In the genomic region with DNA sequence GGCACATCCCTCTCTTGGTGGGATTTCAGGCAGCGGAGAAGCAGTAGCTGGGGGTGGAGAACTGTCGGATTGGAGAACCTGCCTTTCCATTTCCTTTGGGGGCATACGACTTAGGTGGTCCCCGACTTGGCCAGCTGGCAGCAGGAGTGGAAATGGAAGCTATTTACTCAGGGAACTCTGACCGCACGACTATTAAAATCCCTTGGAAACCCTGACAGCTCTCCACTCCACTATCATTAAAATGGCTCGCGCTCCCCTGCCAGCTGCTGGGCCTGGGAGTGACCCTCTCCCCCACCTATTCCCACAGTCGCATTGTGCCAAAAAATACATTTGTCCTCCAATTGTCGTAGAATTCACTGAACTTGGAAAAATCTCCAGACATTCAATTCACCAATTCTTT, we compare ENCODE assay signal across 1 cellular context.
TF ChIP-seq lines count a peak whose summit lies in the region.

No MANE protein-coding gene starts in this region.

TF ChIP-seq in IMR-90, 13 proteins besides CTCF, POLR2A, EP300 and RAD21:
- TF ChIP-seq, protein P1, sequence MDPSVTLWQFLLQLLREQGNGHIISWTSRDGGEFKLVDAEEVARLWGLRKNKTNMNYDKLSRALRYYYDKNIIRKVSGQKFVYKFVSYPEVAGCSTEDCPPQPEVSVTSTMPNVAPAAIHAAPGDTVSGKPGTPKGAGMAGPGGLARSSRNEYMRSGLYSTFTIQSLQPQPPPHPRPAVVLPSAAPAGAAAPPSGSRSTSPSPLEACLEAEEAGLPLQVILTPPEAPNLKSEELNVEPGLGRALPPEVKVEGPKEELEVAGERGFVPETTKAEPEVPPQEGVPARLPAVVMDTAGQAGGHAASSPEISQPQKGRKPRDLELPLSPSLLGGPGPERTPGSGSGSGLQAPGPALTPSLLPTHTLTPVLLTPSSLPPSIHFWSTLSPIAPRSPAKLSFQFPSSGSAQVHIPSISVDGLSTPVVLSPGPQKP (IDR thresholded peaks at IDR 0.05; ENCODE audit: borderline replicate concordance, low read depth, low read length), result no peak
- TF ChIP-seq NFE2L2 (IDR thresholded peaks at IDR 0.05; ENCODE audit: low read depth, low read length), result no peak
- TF ChIP-seq MAFK (IDR thresholded peaks at IDR 0.05; ENCODE audit: low read depth, low read length), result no peak
- TF ChIP-seq BHLHE40 (IDR thresholded peaks at IDR 0.05; ENCODE audit: low read depth, low read length), result no peak
- TF ChIP-seq SMC3 (IDR thresholded peaks at IDR 0.05; ENCODE audit: low read depth, low read length), result no peak
- no peak for TF ChIP-seq RCOR1 (IDR thresholded peaks at IDR 0.05; ENCODE audit: insufficient replicate concordance, low read length)
- TF ChIP-seq, protein P2, sequence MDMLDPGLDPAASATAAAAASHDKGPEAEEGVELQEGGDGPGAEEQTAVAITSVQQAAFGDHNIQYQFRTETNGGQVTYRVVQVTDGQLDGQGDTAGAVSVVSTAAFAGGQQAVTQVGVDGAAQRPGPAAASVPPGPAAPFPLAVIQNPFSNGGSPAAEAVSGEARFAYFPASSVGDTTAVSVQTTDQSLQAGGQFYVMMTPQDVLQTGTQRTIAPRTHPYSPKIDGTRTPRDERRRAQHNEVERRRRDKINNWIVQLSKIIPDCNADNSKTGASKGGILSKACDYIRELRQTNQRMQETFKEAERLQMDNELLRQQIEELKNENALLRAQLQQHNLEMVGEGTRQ (IDR thresholded peaks at IDR 0.05; ENCODE audit: low read depth, low read length), result no peak
- no peak for TF ChIP-seq MXI1 (IDR thresholded peaks at IDR 0.05; ENCODE audit: borderline replicate concordance, low read depth, low read length)
- TF ChIP-seq FOS (IDR thresholded peaks at IDR 0.05; ENCODE audit: low read depth, low read length), result no peak
- TF ChIP-seq RFX5 (IDR thresholded peaks at IDR 0.05; ENCODE audit: low read depth, low read length), result no peak
- TF ChIP-seq CEBPB (IDR thresholded peaks at IDR 0.05; ENCODE audit: low read depth, low read length), result no peak
- no peak for TF ChIP-seq MAZ (IDR thresholded peaks at IDR 0.05; ENCODE audit: borderline replicate concordance, low read depth, low read length)
- no peak for TF ChIP-seq CHD1 (IDR thresholded peaks at IDR 0.05; ENCODE audit: low read depth, low read length)
